8 cellular contexts compared by ENCODE assay signal in genomic region chr20:49813305-49813974, GRCh38. TPM values are rescaled to one million over a fixed set of nuclear protein-coding genes. Genes with fewer than 3 reads are reported as not detected.
DNase-seq lines count a peak whose midpoint lies in the region; ATAC-seq and TF ChIP-seq lines count a peak whose summit lies in the region.

No MANE protein-coding gene starts in this region.

- DNase-seq in GM23248 (no peak), T-helper 17 cell (no peak), fibroblast of villous mesenchyme (ENCODE audit: low read depth) (no peak), skeletal muscle cell (ENCODE audit: low read depth) (no peak), GM10266 (ENCODE audit: extremely low spot score) (no peak), AG20443 (ENCODE audit: low spot score) (no peak), glomerular visceral epithelial cell (ENCODE audit: extremely low spot score) (no peak)

- peaks cover 2% of the 10 kb centered on the region for H3K36me3 Mint-ChIP-seq in T-helper 17 cell (ENCODE audit: low read depth)

- H3K9me3 ChIP-seq in GM23248 (ENCODE audit: low read depth) (no peaks in the 10 kb centered on the region), T-helper 17 cell (ENCODE audit: control insufficient read depth, low read length, poor library complexity, severe bottlenecking) (no peaks in the 10 kb centered on the region)

- peak overlapping the region; percentile 92 for H3K4me2 ChIP-seq in GM23248 (ENCODE audit: unreplicated experiment)

- H3K9me2 ChIP-seq in GM23248 (ENCODE audit: insufficient read depth) = no peaks in the 10 kb centered on the region

- H3K4me1 ChIP-seq in GM23248 (ENCODE audit: insufficient read depth) = peaks cover 6% of the 10 kb centered on the region

- peak overlapping the region; percentile 96 for H3K4me3 Mint-ChIP-seq in T-helper 17 cell

- no peaks in the 10 kb centered on the region for H3K27me3 ChIP-seq in GM23248 (replicated peaks; ENCODE audit: insufficient read depth)

- peaks cover 20% of the 10 kb centered on the region for H3F3A ChIP-seq in GM23248 (ENCODE audit: insufficient read depth)

- peaks cover 8% of the 10 kb centered on the region; the same call in 1 of the 2 replicates for H3K36me3 ChIP-seq in GM23248 (ENCODE audit: low read depth)

- no peak for ATAC-seq in T-helper 17 cell
- no peak for ATAC-seq in GM19395 (IDR thresholded peaks at IDR 0.05; ENCODE audit: unreplicated experiment)

- H3K4me1 Mint-ChIP-seq in T-helper 17 cell = peaks cover 22% of the 10 kb centered on the region

- H2AFZ ChIP-seq in GM23248 = peak overlapping the region; percentile 89

- H4K20me1 ChIP-seq in GM23248 (ENCODE audit: insufficient read depth) = no peaks in the 10 kb centered on the region

- 10% methylated on average over 11 of the region's 11 CpGs for WGBS in GM23248 (ENCODE audit: low coverage in 1 of 2, low lambda C conversion rate in 2 of 2, missing lambda C conversion rate in 2 of 2), 2 experiments

- H3K9ac ChIP-seq in GM23248 = peak overlapping the region; percentile 89

- H3K27me3 Mint-ChIP-seq in T-helper 17 cell = no peaks in the 10 kb centered on the region

- peak overlapping the region; percentile 96 for H3K27ac Mint-ChIP-seq in T-helper 17 cell

- peak overlapping the region; percentile 84 for H3K4me3 ChIP-seq in GM23248
- peak overlapping the region; percentile 75 for H3K4me3 ChIP-seq in fibroblast of villous mesenchyme (ENCODE audit: low read depth, low read length)
- peak overlapping the region; percentile 77 for H3K4me3 ChIP-seq in skeletal muscle cell (ENCODE audit: low read depth, low read length)

- peaks cover 19% of the 10 kb centered on the region for H3K79me2 ChIP-seq in GM23248 (ENCODE audit: insufficient read depth)

- in situ Hi-C loops in GM23248 (cut with MboI) = no loop called here

- TF ChIP-seq CTCF in fibroblast of villous mesenchyme (IDR thresholded peaks at IDR 0.05; ENCODE audit: insufficient read depth, low read depth, low read length) (no peak), GM10266 (IDR thresholded peaks at IDR 0.05; ENCODE audit: control insufficient read depth, insufficient read depth, low read depth, missing control alignments) (no peak)

- peak overlapping the region; percentile 86 for H3K27ac ChIP-seq in GM23248

RNA-seq across cellular contexts. Expression of gene SLC9A8, which starts 0.8 kb away (rescaled TPM):
- 5.0 and 6.3 TPM in 2 replicates for total RNA-seq in GM23248 (2014; rRNA removed; shearing (Covaris generic))
- 3.2 and 4.2 TPM in 2 replicates for polyA plus RNA-seq in GM23248 (2016; fragmentation: Nextera tagmentation; extraction: Ambion mirVana)
- 10 to 100 TPM; 42.4 to 44.8 TPM for total RNA-seq in T-helper 17 cell
- total RNA-seq in fibroblast of villous mesenchyme = 6.8 and 7.3 TPM in 2 replicates
